Comparison of ENCODE assay signal across 23 cellular contexts in genomic region chr5:179152144-179152895, GRCh38.
DNase-seq lines count a peak whose midpoint lies in the region; ATAC-seq, FAIRE-seq and TF ChIP-seq lines count a peak whose summit lies in the region.
"Had no signal": no experiment of that assay in that cellular context is flagged by ENCODE, and none has a peak within 500 bp of the region (broad histone marks: within the 10 kb centered on the region; RNA-seq: fewer than 3 reads in every experiment).

No MANE protein-coding gene starts in this region.

- no peaks in the 10 kb centered on the region for H3K4me1 ChIP-seq in right lobe of liver
- no peaks in the 10 kb centered on the region for H3K4me1 ChIP-seq in HepG2 (ENCODE audit: insufficient read depth, low read length)
- no peaks in the 10 kb centered on the region for H3K4me1 ChIP-seq in lower lobe of right lung
- no peaks in the 10 kb centered on the region for H3K4me1 ChIP-seq in upper lobe of right lung
- H3K4me1 ChIP-seq: A549, BE2C, SJCRH30 had no signal

- POLR2A ChIA-PET in HepG2 (lab: Yijun Ruan, JAX), result no interaction called here

- 46% methylated on average over 5 of the region's 18 CpGs for WGBS in right lobe of liver (ENCODE audit: insufficient coverage, low coverage, low lambda C conversion rate, missing lambda C conversion rate)
- 39% methylated on average over 9 of the region's 18 CpGs for WGBS in HepG2 (ENCODE audit: low lambda C conversion rate)

- no peak overlapping the region for H3K4me2 ChIP-seq in HepG2 (ENCODE audit: low read depth, low read length)
- H3K4me2 ChIP-seq: A549, PC-9 had no signal

- intact Hi-C loops in right lobe of liver (cut with DNase I) (no loop called here), HepG2 (cut with micrococcal nuclease; ENCODE audit: unreplicated experiment) (no loop called here), cardiac septum (cut with DNase I) (no loop called here), lower lobe of right lung (cut with DNase I) (no loop called here), upper lobe of right lung (cut with DNase I) (no loop called here)

- H3K4me3 ChIP-seq in right lobe of liver (no peak overlapping the region), HepG2 (replicated peaks in 1 of 3; ENCODE audit: insufficient read depth in 1 of 3, low read depth in 2 of 3, low read length in 3 of 3) (no peak overlapping the region), lower lobe of right lung (no peak overlapping the region), upper lobe of right lung (no peak overlapping the region)
- H3K4me3 ChIP-seq: A549, GM12878, K562, PC-9, SJCRH30 had no signal

- H3K27ac ChIP-seq in right lobe of liver (no peak overlapping the region), HepG2 (ENCODE audit: extremely low read length, insufficient read depth, low read length) (no peak overlapping the region), lower lobe of right lung (no peak overlapping the region), upper lobe of right lung (no peak overlapping the region)
- H3K27ac ChIP-seq: A549, PC-9, SJCRH30 had no signal

- no peaks in the 10 kb centered on the region for H3K79me2 ChIP-seq in HepG2 (ENCODE audit: insufficient read depth, low read length)

- no peaks in the 10 kb centered on the region for H3K36me3 ChIP-seq in right lobe of liver
- H3K36me3 ChIP-seq in HepG2 (replicated peaks in 1 of 2; ENCODE audit: control insufficient read depth in 1 of 2, insufficient read depth in 2 of 2, low read length in 2 of 2), result no peaks in the 10 kb centered on the region
- H3K36me3 ChIP-seq in lower lobe of right lung, result no peaks in the 10 kb centered on the region
- H3K36me3 ChIP-seq in upper lobe of right lung, result no peaks in the 10 kb centered on the region
- H3K36me3 ChIP-seq: BE2C, SJCRH30 had no signal

- DNase-seq in right lobe of liver (peak in 1 of 3 donors; percentile 39), HepG2 (ENCODE audit: low spot score) (no peak), cardiac septum (ENCODE audit: low spot score) (peak; percentile 76), lower lobe of right lung (peak; percentile 32), upper lobe of right lung (peak; percentile 60), DMS153 treated with DMSO at 0.1 percent for 48 hours (lab: John Stamatoyannopoulos, UW; ENCODE audit: unreplicated experiment) (no peak), Kasumi-1 (lab: John Stamatoyannopoulos, UW) (no peak)
- DNase-seq: BE2C; CD4-positive, CD25-positive, alpha-beta regulatory T cell; DND-41; H9; HFFc6; MM.1S; NCI-H1048; NCI-H1417 treated with DMSO at 0.1 percent for 48 hours; NCI-H187; PC-9; RPMI8226; SJCRH30 had no signal

- H3K9me3 ChIP-seq in right lobe of liver (no peaks in the 10 kb centered on the region), HepG2 (ENCODE audit: low read length) (no peaks in the 10 kb centered on the region), lower lobe of right lung (no peaks in the 10 kb centered on the region), upper lobe of right lung (no peaks in the 10 kb centered on the region)
- H3K9me3 ChIP-seq: SJCRH30 had no signal

- H3K9ac ChIP-seq in HepG2 (ENCODE audit: insufficient read depth, low read depth, low read length), result no peak overlapping the region

- BruUV-seq in HepG2 (replicated peaks; lab: Mats Ljungman, UMichigan), result no TSS peak

- FAIRE-seq in HepG2 (lab: Jason Lieb, UNC), result no peak
- FAIRE-seq: A549, GM12878, K562 had no signal

- CTCF ChIA-PET in HepG2 (lab: Yijun Ruan, JAX; ENCODE audit: low intra/inter-chr PET ratio, low total read pairs), result no interaction called here

- TF ChIP-seq POLR2A in right lobe of liver (IDR thresholded peaks at IDR 0.05) (no peak), HepG2 (IDR thresholded peaks at IDR 0.05; ENCODE audit: insufficient read depth in 1 of 2, low read depth in 2 of 2, low read length in 2 of 2) (no peak)

- in situ Hi-C loops in HepG2 (cut with HindIII; ENCODE audit: extremely low pct_ligation_motif_present, low pct_unique_long_range_greater_than_20kb), result no loop called here

- no peak for TF ChIP-seq CTCF in right lobe of liver (IDR thresholded peaks at IDR 0.05)
- TF ChIP-seq CTCF in HepG2 (CRISPR knock-in tag; IDR thresholded peaks at IDR 0.05), result no peak
- TF ChIP-seq CTCF in lower lobe of right lung (IDR thresholded peaks at IDR 0.05), result no peak
- TF ChIP-seq CTCF in upper lobe of right lung (IDR thresholded peaks at IDR 0.05), result no peak

- H3K27me3 ChIP-seq in right lobe of liver (no peaks in the 10 kb centered on the region), HepG2 (ENCODE audit: control insufficient read depth in 1 of 2, insufficient read depth in 2 of 2, low read length in 2 of 2) (peaks cover 1 to 3% of the 10 kb centered on the region in 2 experiments; a peak in 2 of 5 replicates), lower lobe of right lung (ENCODE audit: low read depth) (no peaks in the 10 kb centered on the region), upper lobe of right lung (no peaks in the 10 kb centered on the region)
- H3K27me3 ChIP-seq: BE2C, SJCRH30 had no signal

- ATAC-seq in right lobe of liver, result peak in 3 of 4 donors; percentile 17 to 26 (median 18)
- no peak for ATAC-seq in HepG2
- ATAC-seq in lower lobe of right lung, result no peak
- ATAC-seq in upper lobe of right lung, result no peak
- ATAC-seq in HG03039 (IDR thresholded peaks at IDR 0.05; ENCODE audit: unreplicated experiment), result no peak
- ATAC-seq: A549, GM12878, K562 had no signal

- H2AFZ ChIP-seq in HepG2 (ENCODE audit: low read length), result no peak overlapping the region
- H2AFZ ChIP-seq: PC-9 had no signal

- no peak for TF ChIP-seq EP300 in HepG2 (IDR thresholded peaks at IDR 0.05; ENCODE audit: low read depth in 2 of 2, low read length in 2 of 2)
- no peak for TF ChIP-seq EP300 in HepG2 (CRISPR knock-in tag; IDR thresholded peaks at IDR 0.05; ENCODE audit: borderline replicate concordance)

- TF ChIP-seq RAD21 in HepG2 (CRISPR knock-in tag; IDR thresholded peaks at IDR 0.05), result no peak

- no peaks in the 10 kb centered on the region for H4K20me1 ChIP-seq in HepG2 (ENCODE audit: insufficient read depth, low read length)

TF ChIP-seq in HepG2, 621 proteins besides CTCF, POLR2A, EP300 and RAD21 (continues in another document):
- TF ChIP-seq ELF3 (CRISPR knock-in tag; IDR thresholded peaks at IDR 0.05) (no peak), ATAD3A (CRISPR knock-in tag; IDR thresholded peaks at IDR 0.05) (no peak), ZBTB10 (CRISPR knock-in tag; IDR thresholded peaks at IDR 0.05; ENCODE audit: borderline replicate concordance) (no peak), ZNF24 (IDR thresholded peaks at IDR 0.05) (no peak), ATF5 (CRISPR knock-in tag; IDR thresholded peaks at IDR 0.05; ENCODE audit: low read depth) (no peak), PBX3 (CRISPR knock-in tag; IDR thresholded peaks at IDR 0.05; ENCODE audit: borderline replicate concordance) (no peak), ARID2 (CRISPR knock-in tag; IDR thresholded peaks at IDR 0.05; ENCODE audit: borderline replicate concordance) (no peak), GMEB2 (CRISPR knock-in tag; IDR thresholded peaks at IDR 0.05; ENCODE audit: low read depth) (no peak)

Comparison
In these comparisons a context has a peak if more than half of its experiments do, and no peak if none do; other contexts are left out.
1. ATAC-seq: peak in right lobe of liver (3 of 4); none in HepG2 (single experiment), lower lobe of right lung (0 of 2), upper lobe of right lung (single experiment) and HG03039 (single experiment).
2. DNase-seq: peak in cardiac septum (single experiment), lower lobe of right lung (single experiment) and upper lobe of right lung (single experiment); none in HepG2 (single experiment), DMS153 treated with DMSO at 0.1 percent for 48 hours (single experiment) and Kasumi-1 (0 of 2).